In the genomic region with DNA sequence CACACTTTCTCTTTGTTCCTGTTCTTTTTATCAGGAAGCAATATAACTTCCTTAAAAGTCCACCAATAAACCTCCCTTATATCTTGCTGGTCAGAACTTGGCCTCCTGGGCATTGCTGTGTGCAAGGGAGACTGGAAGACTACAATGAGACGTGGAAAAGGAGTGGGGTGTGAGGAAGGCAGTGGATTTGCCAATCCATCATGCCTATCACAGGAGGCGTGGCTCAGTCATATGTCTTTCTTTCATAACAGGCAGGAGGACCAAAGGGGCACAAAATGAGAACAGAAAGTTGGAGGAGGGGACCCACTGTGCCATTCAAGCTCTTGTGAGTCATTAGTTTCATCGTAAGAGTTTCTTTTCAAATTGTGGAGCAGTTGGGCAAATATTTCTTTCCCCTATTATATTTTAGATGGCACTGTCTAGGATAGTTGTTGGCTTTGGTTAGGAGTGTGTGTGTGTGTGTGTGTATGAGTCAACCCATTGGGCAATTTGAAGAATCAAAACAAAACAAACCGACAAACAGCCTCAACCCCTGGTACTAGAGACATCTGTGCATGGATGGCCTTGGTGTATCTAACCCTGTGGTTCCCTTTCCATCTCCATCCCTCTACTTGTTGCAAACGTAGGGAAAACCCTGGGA, we compare ENCODE assay signal across 1 cellular context.
TF ChIP-seq lines count a peak whose summit lies in the region.

No MANE protein-coding gene starts in this region.

TF ChIP-seq in H1, 55 proteins besides CTCF, POLR2A, EP300 and RAD21:
- no peak for TF ChIP-seq JUN (IDR thresholded peaks at IDR 0.05; ENCODE audit: low read depth, low read length)
- no peak for TF ChIP-seq SIX5 (IDR thresholded peaks at IDR 0.05; ENCODE audit: low read depth, low read length)
- TF ChIP-seq SP2 (IDR thresholded peaks at IDR 0.05; ENCODE audit: low read length): no peak
- TF ChIP-seq RNF2 (IDR thresholded peaks at IDR 0.05; ENCODE audit: borderline replicate concordance, low read depth, low read length, missing control alignments, poor library complexity, severe bottlenecking): no peak
- no peak for TF ChIP-seq KDM5A (IDR thresholded peaks at IDR 0.05; ENCODE audit: low read length)
- no peak for TF ChIP-seq BRCA1 (IDR thresholded peaks at IDR 0.05; ENCODE audit: low read depth, low read length)
- TF ChIP-seq SP1 (IDR thresholded peaks at IDR 0.05; ENCODE audit: low read depth, low read length): no peak
- TF ChIP-seq USF2 (IDR thresholded peaks at IDR 0.05; ENCODE audit: low read length): no peak
- no peak for TF ChIP-seq GABPA (IDR thresholded peaks at IDR 0.05; ENCODE audit: borderline replicate concordance, insufficient read depth, low read length)
- TF ChIP-seq SIRT6 (IDR thresholded peaks at IDR 0.05; ENCODE audit: low read length): no peak
- TF ChIP-seq KDM1A (IDR thresholded peaks at IDR 0.05; ENCODE audit: borderline replicate concordance, low read length): no peak
- no peak for TF ChIP-seq GTF2F1 (IDR thresholded peaks at IDR 0.05; ENCODE audit: borderline replicate concordance, low read depth, low read length)
